ENCODE assay signal across 8 cellular contexts in genomic region chr6:156777866-156778614, GRCh38. TPM values are rescaled to one million over a fixed set of nuclear protein-coding genes. Genes with fewer than 3 reads are reported as not detected.
DNase-seq lines count a peak whose midpoint lies in the region; ATAC-seq lines count a peak whose summit lies in the region.

No MANE protein-coding gene starts in this region.

- H3K23ac ChIP-seq in trophoblast cell (ENCODE audit: low read length) = no peak overlapping the region

- peak overlapping the region; percentile 93 for H4K8ac ChIP-seq in trophoblast cell (ENCODE audit: low read depth, low read length)

- H3K9ac ChIP-seq in trophoblast cell (ENCODE audit: low read length) = peak overlapping the region; percentile 93

- peak overlapping the region; percentile 64 for H2BK5ac ChIP-seq in trophoblast cell (ENCODE audit: low read depth, low read length, poor library complexity)

- WGBS in trophoblast cell (ENCODE audit: extremely low coverage, insufficient coverage, insufficient read length) = no CpG with 5 or more reads among the region's 85 CpGs

- H3K36me3 Mint-ChIP-seq in activated naive CD4-positive, alpha-beta T cell treated with anti-CD3 and anti-CD28 coated beads for 36 hours (ENCODE audit: low read depth) = peaks cover 5% of the 10 kb centered on the region

- H3K36me3 ChIP-seq in trophoblast cell (ENCODE audit: control insufficient read depth in 1 of 2, insufficient read depth in 2 of 2, low read length in 2 of 2) = no peaks in the 10 kb centered on the region

- H3K27ac Mint-ChIP-seq in activated naive CD4-positive, alpha-beta T cell treated with anti-CD3 and anti-CD28 coated beads for 36 hours = peak overlapping the region; percentile 94

- CTCF ChIA-PET in activated naive CD4-positive, alpha-beta T cell treated with anti-CD3 and anti-CD28 coated beads for 36 hours (lab: Charles Lee) = interaction anchor here (0.5 kb wide), 1 partner anchor 82 kb away, joined by 3 read pairs; no protein-coding TSS in a partner anchor

- peak overlapping the region; percentile 77 for H2AK5ac ChIP-seq in trophoblast cell (ENCODE audit: low read length)

- H3K4ac ChIP-seq in trophoblast cell (ENCODE audit: low read depth, low read length) = peak overlapping the region; percentile 75

- H2BK12ac ChIP-seq in trophoblast cell (ENCODE audit: low read length) = peak overlapping the region; percentile 46

- H3K79me2 ChIP-seq in trophoblast cell (ENCODE audit: control insufficient read depth, insufficient read depth, low read length, poor library complexity) = peaks cover 27% of the 10 kb centered on the region

- peak overlapping the region; percentile 78 for H4K12ac ChIP-seq in trophoblast cell (ENCODE audit: low read depth, low read length)

- H3K27ac ChIP-seq in trophoblast cell (ENCODE audit: low read depth, low read length) = peak overlapping the region; percentile 96

- ATAC-seq in HG03135 (IDR thresholded peaks at IDR 0.05; ENCODE audit: unreplicated experiment) (peak; percentile 18), Right ventricle myocardium superior (ENCODE audit: poor library complexity) (peak; percentile 31)

- H3K4me3 ChIP-seq in trophoblast cell (ENCODE audit: low read depth, low read length) = peak overlapping the region; percentile 97

- DNase-seq in NCI-H748 (lab: John Stamatoyannopoulos, UW; ENCODE audit: unreplicated experiment) (peak; percentile 76), NCI-H748 treated with DMSO at 0.1 percent for 48 hours (lab: John Stamatoyannopoulos, UW) (no peak), RPMI8226 (peak; percentile 67), Right ventricle myocardium superior (peak; percentile 74), trophoblast cell (peak; percentile 54 to 64), ureter (ENCODE audit: low spot score) (peak; percentile 63)
- peak; percentile 50 for DNase-seq in activated naive CD4-positive, alpha-beta T cell treated with anti-CD3 and anti-CD28 coated beads for 36 hours

- no peaks in the 10 kb centered on the region for H3K9me3 ChIP-seq in trophoblast cell (ENCODE audit: insufficient read depth, low read depth, low read length)

- peak overlapping the region; percentile 84 for H3K4me3 Mint-ChIP-seq in activated naive CD4-positive, alpha-beta T cell treated with anti-CD3 and anti-CD28 coated beads for 36 hours

- no peaks in the 10 kb centered on the region for H3K27me3 ChIP-seq in trophoblast cell (ENCODE audit: insufficient read depth, low read length)

- no peaks in the 10 kb centered on the region for H3K4me1 ChIP-seq in trophoblast cell (ENCODE audit: control insufficient read depth in 1 of 2, insufficient read depth in 2 of 2, low read length in 2 of 2)

- H2BK120ac ChIP-seq in trophoblast cell (ENCODE audit: insufficient read depth, low read length, poor library complexity) = peak overlapping the region; percentile 59

- H3K14ac ChIP-seq in trophoblast cell (ENCODE audit: low read length) = peak overlapping the region; percentile 84

- intact Hi-C loops in activated naive CD4-positive, alpha-beta T cell treated with anti-CD3 and anti-CD28 coated beads for 36 hours (cut with micrococcal nuclease) = loop anchor here (1.0 to 5.0 kb wide), 3 partner anchors 276 to 494 kb away; no protein-coding TSS in a partner anchor
- intact Hi-C loops in Right ventricle myocardium superior (cut with DNase I) = loop anchor here (2.0 to 5.0 kb wide), 3 partner anchors 89 to 245 kb away; no protein-coding TSS in a partner anchor

- peaks cover 20% of the 10 kb centered on the region for H3K4me1 Mint-ChIP-seq in activated naive CD4-positive, alpha-beta T cell treated with anti-CD3 and anti-CD28 coated beads for 36 hours (ENCODE audit: low read depth)

- H3K27me3 Mint-ChIP-seq in activated naive CD4-positive, alpha-beta T cell treated with anti-CD3 and anti-CD28 coated beads for 36 hours (ENCODE audit: low read depth) = no peaks in the 10 kb centered on the region

- no peaks in the 10 kb centered on the region for H3K9me3 Mint-ChIP-seq in activated naive CD4-positive, alpha-beta T cell treated with anti-CD3 and anti-CD28 coated beads for 36 hours

- peak overlapping the region; percentile 58 for H3K4me2 ChIP-seq in trophoblast cell (ENCODE audit: low read length)

- peak overlapping the region; percentile 86 for H3K18ac ChIP-seq in trophoblast cell (ENCODE audit: low read length)

- peak overlapping the region; percentile 18 for H2AFZ ChIP-seq in trophoblast cell (ENCODE audit: insufficient read depth, low read length, poor library complexity)

- H3K79me1 ChIP-seq in trophoblast cell (ENCODE audit: low read length) = peaks cover 31% of the 10 kb centered on the region

- H4K91ac ChIP-seq in trophoblast cell (ENCODE audit: low read depth, low read length) = peak overlapping the region; percentile 88

RNA-seq across cellular contexts. Expression of gene ARID1B, which starts 0.9 kb away (rescaled TPM):
- 10 to 100 TPM; 42.5 to 43.2 TPM for total RNA-seq in activated naive CD4-positive, alpha-beta T cell treated with anti-CD3 and anti-CD28 coated beads for 36 hours
- 49.2 TPM for total RNA-seq in Right ventricle myocardium superior
- polyA plus RNA-seq in trophoblast cell (2013) = 38.2 and 38.3 TPM in 2 replicates
- 223 TPM for total RNA-seq in ureter
